25 cellular contexts compared by ENCODE assay signal in the genomic region with DNA sequence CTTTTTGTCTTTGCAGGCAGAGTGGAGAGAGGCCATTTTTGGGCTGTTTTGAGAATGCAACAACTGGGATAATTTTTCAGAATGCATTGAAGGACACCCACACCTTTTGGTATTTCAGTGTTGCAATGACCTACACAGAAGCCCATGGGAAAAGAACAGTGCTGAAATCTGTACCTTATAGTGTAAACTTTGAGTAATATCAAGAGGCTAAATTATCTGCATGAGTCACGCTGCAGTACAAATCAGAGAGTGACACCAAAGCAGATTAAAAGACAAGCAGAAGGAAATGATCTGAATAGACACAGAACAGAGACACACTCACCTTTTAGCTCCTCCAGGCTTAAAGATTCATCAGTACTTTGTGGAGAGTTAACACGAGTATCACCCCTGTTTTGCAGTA.
DNase-seq lines count a peak whose midpoint lies in the region; ATAC-seq and TF ChIP-seq lines count a peak whose summit lies in the region.
"Had no signal": no experiment of that assay in that cellular context is flagged by ENCODE, and none has a peak within 500 bp of the region (broad histone marks: within the 10 kb centered on the region; RNA-seq: fewer than 3 reads in every experiment).

No MANE protein-coding gene starts in this region.

- H3K4me3 Mint-ChIP-seq in activated T-helper 2 cell treated with anti-CD3 and anti-CD28 coated beads, Interferon-gamma antibody, Interleukin-2, Interleukin-4, amounts not matched to agents 10 μg/mL and 5 μg/mL and 100 μg/mL, durations not matched to agents 14 hours and 24 hours and 36 hours (ENCODE audit: low read depth) = no peak overlapping the region
- H3K4me3 Mint-ChIP-seq: activated naive CD8-positive, alpha-beta T cell treated with anti-CD3 and anti-CD28 coated beads, Interleukin-2, amount 50 U/mL, for 24 hours; mesothelial cell of epicardium; natural killer cell; T-helper 2 cell treated with Interferon-gamma antibody and Interleukin-4, amounts not matched to agents 5 μg/mL and 100 μg/mL, for 36 hours had no signal

- no peak overlapping the region for H3K27ac Mint-ChIP-seq in activated T-helper 2 cell treated with anti-CD3 and anti-CD28 coated beads, Interferon-gamma antibody, Interleukin-2, Interleukin-4, amounts not matched to agents 10 μg/mL and 5 μg/mL and 100 μg/mL, durations not matched to agents 14 hours and 24 hours and 36 hours
- H3K27ac Mint-ChIP-seq: activated naive CD8-positive, alpha-beta T cell treated with anti-CD3 and anti-CD28 coated beads, Interleukin-2, amount 50 U/mL, for 24 hours; mesothelial cell of epicardium; natural killer cell; T-helper 2 cell treated with Interferon-gamma antibody and Interleukin-4, amounts not matched to agents 5 μg/mL and 100 μg/mL, for 36 hours had no signal

- H3K9me3 Mint-ChIP-seq in activated T-helper 2 cell treated with anti-CD3 and anti-CD28 coated beads, Interferon-gamma antibody, Interleukin-2, Interleukin-4, amounts not matched to agents 10 μg/mL and 5 μg/mL and 100 μg/mL, durations not matched to agents 14 hours and 24 hours and 36 hours = no peaks in the 10 kb centered on the region
- H3K9me3 Mint-ChIP-seq: activated naive CD8-positive, alpha-beta T cell treated with anti-CD3 and anti-CD28 coated beads, Interleukin-2, amount 50 U/mL, for 24 hours; natural killer cell; T-helper 2 cell treated with Interferon-gamma antibody and Interleukin-4, amounts not matched to agents 5 μg/mL and 100 μg/mL, for 36 hours had no signal

- no peaks in the 10 kb centered on the region for H3K27me3 ChIP-seq in left lung
- H3K27me3 ChIP-seq: pancreas, right lobe of liver had no signal

- TF ChIP-seq CTCF in AG10803 (conservative IDR thresholded peaks at IDR 0.05; ENCODE audit: low read length) = no peak
- no peak for TF ChIP-seq CTCF in left lung (IDR thresholded peaks at IDR 0.05)

- H3K4me1 ChIP-seq in left lung = no peaks in the 10 kb centered on the region
- H3K4me1 ChIP-seq: heart left ventricle, pancreas, right lobe of liver had no signal

- no peaks in the 10 kb centered on the region for H3K9me3 ChIP-seq in left lung
- H3K9me3 ChIP-seq: heart left ventricle, pancreas, right lobe of liver, SK-N-SH had no signal

- H3K27me3 Mint-ChIP-seq in activated T-helper 2 cell treated with anti-CD3 and anti-CD28 coated beads, Interferon-gamma antibody, Interleukin-2, Interleukin-4, amounts not matched to agents 10 μg/mL and 5 μg/mL and 100 μg/mL, durations not matched to agents 14 hours and 24 hours and 36 hours (ENCODE audit: low read depth) = no peaks in the 10 kb centered on the region
- H3K27me3 Mint-ChIP-seq: activated naive CD8-positive, alpha-beta T cell treated with anti-CD3 and anti-CD28 coated beads, Interleukin-2, amount 50 U/mL, for 24 hours had no signal

- no peaks in the 10 kb centered on the region for H3K36me3 Mint-ChIP-seq in activated T-helper 2 cell treated with anti-CD3 and anti-CD28 coated beads, Interferon-gamma antibody, Interleukin-2, Interleukin-4, amounts not matched to agents 10 μg/mL and 5 μg/mL and 100 μg/mL, durations not matched to agents 14 hours and 24 hours and 36 hours (ENCODE audit: low read depth)
- H3K36me3 Mint-ChIP-seq: mesothelial cell of epicardium, natural killer cell had no signal

- H3K36me3 ChIP-seq in left lung = no peaks in the 10 kb centered on the region
- H3K36me3 ChIP-seq: cardiac muscle cell, heart left ventricle, pancreas, right lobe of liver had no signal

- ATAC-seq in left lung (peak; percentile 60), HG02852 (IDR thresholded peaks at IDR 0.05; ENCODE audit: unreplicated experiment) (no peak)
- ATAC-seq: activated naive CD8-positive, alpha-beta T cell treated with anti-CD3 and anti-CD28 coated beads, Interleukin-2, amount 50 U/mL, for 24 hours; heart left ventricle; natural killer cell; right lobe of liver had no signal

- peak; percentile 3 for DNase-seq in AG10803 (ENCODE audit: low read depth)
- peak; percentile 11 for DNase-seq in HS-5 (ENCODE audit: low read depth)
- peak; percentile 17 for DNase-seq in astrocyte of the hippocampus (ENCODE audit: low read depth, low spot score)
- no peak for DNase-seq in left lung
- no peak for DNase-seq in activated T-helper 2 cell treated with anti-CD3 and anti-CD28 coated beads, Interferon-gamma antibody, Interleukin-2, Interleukin-4, amounts not matched to agents 10 μg/mL and 5 μg/mL and 100 μg/mL, durations not matched to agents 14 hours and 24 hours and 36 hours (ENCODE audit: low spot score)
- no peak for DNase-seq in NCI-H345 treated with DMSO at 0.1 percent for 48 hours (lab: John Stamatoyannopoulos, UW; ENCODE audit: unreplicated experiment)
- DNase-seq in NCI-H1694 treated with DMSO at 0.1 percent for 48 hours (lab: John Stamatoyannopoulos, UW) = no peak
- DNase-seq: activated gamma-delta T cell; activated naive CD8-positive, alpha-beta T cell treated with anti-CD3 and anti-CD28 coated beads, Interleukin-2, amount 50 U/mL, for 24 hours; heart left ventricle; Kasumi-1; natural killer cell; NCI-H1092; NCI-H2081 treated with DMSO at 0.1 percent for 48 hours; NCI-H524 treated with DMSO at 0.1 percent for 48 hours; pancreas; right lobe of liver; SK-N-SH; stimulated activated CD4-positive, alpha-beta T cell treated with anti-CD3 and anti-CD28 coated beads, Interleukin-15, amount 100 ng/mL, for 24 hours; stimulated activated CD8-positive, alpha-beta memory T cell treated with anti-CD3 and anti-CD28 coated beads, Interleukin-4, amount 100 ng/mL, for 48 hours; substantia nigra had no signal

- H3K4me1 Mint-ChIP-seq in activated T-helper 2 cell treated with anti-CD3 and anti-CD28 coated beads, Interferon-gamma antibody, Interleukin-2, Interleukin-4, amounts not matched to agents 10 μg/mL and 5 μg/mL and 100 μg/mL, durations not matched to agents 14 hours and 24 hours and 36 hours (ENCODE audit: low read depth) = no peaks in the 10 kb centered on the region
- H3K4me1 Mint-ChIP-seq: activated naive CD8-positive, alpha-beta T cell treated with anti-CD3 and anti-CD28 coated beads, Interleukin-2, amount 50 U/mL, for 24 hours; mesothelial cell of epicardium; natural killer cell had no signal

- peak overlapping the region; percentile 0 to 35 for H3K27ac ChIP-seq in left lung
- H3K27ac ChIP-seq: cardiac muscle cell, heart left ventricle, pancreas, right lobe of liver had no signal

- no peak overlapping the region for H3K4me3 ChIP-seq in AG10803 (ENCODE audit: low read length)
- no peak overlapping the region for H3K4me3 ChIP-seq in left lung
- H3K4me3 ChIP-seq: cardiac muscle cell, heart left ventricle, pancreas, right lobe of liver had no signal

- intact Hi-C loops in left lung (cut with DNase I) = no loop called here
- intact Hi-C loops in activated T-helper 2 cell treated with anti-CD3 and anti-CD28 coated beads, Interferon-gamma antibody, Interleukin-2, Interleukin-4, amounts not matched to agents 10 μg/mL and 5 μg/mL and 100 μg/mL, durations not matched to agents 14 hours and 24 hours and 36 hours (cut with micrococcal nuclease) = no loop called here

Comparison
In these comparisons a context has a peak if more than half of its experiments do, and no peak if none do; other contexts are left out.
1. DNase-seq: peak in AG10803 (single experiment), HS-5 (single experiment) and astrocyte of the hippocampus (single experiment); none in left lung (0 of 2), activated T-helper 2 cell treated with anti-CD3 and anti-CD28 coated beads, Interferon-gamma antibody, Interleukin-2, Interleukin-4, amounts not matched to agents 10 μg/mL and 5 μg/mL and 100 μg/mL, durations not matched to agents 14 hours and 24 hours and 36 hours (single experiment), NCI-H345 treated with DMSO at 0.1 percent for 48 hours (single experiment) and NCI-H1694 treated with DMSO at 0.1 percent for 48 hours (single experiment).